Comparison of ENCODE assay signal across 1 cellular context in the genomic region with DNA sequence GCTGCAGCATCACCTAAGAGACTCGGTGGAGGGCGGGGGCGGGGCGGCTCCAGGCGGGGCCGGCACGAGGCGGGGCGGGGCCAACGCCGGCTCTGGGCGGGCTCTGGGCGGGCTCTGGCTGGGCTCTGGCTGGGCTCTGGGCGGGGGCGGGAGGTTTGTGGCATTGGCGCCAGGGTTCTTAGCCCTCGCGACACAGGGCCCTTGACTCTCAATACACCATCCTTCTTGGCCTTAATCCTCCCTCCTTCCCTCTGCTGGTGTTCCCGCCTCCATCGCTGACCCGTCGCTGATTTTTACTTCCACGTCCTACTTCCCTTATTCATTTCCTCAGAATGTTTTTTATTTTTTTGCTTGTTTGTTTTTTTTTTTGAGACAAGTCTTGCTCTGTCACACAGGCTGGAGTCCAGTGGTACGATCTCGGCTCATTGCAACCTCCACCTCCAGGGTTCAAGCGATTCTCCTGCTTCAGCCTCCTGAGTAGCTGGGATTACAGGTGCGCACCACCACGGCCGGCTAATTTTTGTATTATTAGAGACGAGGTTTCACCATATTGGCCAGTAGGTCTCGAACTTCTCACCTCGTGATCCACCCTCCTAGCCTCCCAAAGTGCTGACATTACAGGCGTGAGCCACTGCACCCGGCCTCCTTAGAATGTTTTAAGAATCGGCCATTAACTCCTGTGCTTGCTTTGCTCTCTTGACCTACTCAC.
TF ChIP-seq lines count a peak whose summit lies in the region.

A gene with protein sequence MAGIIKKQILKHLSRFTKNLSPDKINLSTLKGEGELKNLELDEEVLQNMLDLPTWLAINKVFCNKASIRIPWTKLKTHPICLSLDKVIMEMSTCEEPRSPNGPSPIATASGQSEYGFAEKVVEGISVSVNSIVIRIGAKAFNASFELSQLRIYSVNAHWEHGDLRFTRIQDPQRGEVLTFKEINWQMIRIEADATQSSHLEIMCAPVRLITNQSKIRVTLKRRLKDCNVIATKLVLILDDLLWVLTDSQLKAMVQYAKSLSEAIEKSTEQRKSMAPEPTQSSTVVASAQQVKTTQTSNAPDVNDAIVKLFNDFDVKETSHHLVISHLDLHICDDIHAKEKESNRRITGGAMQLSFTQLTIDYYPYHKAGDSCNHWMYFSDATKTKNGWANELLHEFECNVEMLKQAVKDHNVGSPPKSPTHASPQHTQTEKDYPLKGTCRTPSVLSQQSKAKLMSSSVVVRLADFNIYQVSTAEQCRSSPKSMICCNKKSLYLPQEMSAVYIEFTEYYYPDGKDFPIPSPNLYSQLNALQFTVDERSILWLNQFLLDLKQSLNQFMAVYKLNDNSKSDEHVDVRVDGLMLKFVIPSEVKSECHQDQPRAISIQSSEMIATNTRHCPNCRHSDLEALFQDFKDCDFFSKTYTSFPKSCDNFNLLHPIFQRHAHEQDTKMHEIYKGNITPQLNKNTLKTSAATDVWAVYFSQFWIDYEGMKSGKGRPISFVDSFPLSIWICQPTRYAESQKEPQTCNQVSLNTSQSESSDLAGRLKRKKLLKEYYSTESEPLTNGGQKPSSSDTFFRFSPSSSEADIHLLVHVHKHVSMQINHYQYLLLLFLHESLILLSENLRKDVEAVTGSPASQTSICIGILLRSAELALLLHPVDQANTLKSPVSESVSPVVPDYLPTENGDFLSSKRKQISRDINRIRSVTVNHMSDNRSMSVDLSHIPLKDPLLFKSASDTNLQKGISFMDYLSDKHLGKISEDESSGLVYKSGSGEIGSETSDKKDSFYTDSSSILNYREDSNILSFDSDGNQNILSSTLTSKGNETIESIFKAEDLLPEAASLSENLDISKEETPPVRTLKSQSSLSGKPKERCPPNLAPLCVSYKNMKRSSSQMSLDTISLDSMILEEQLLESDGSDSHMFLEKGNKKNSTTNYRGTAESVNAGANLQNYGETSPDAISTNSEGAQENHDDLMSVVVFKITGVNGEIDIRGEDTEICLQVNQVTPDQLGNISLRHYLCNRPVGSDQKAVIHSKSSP (N-terminal part only) (minus strand): TSS at position 24 of the 709 bp plus-strand sequence. CDS start 239 bp downstream, outside the sequence.

TF ChIP-seq in K562, 482 proteins besides CTCF, POLR2A, EP300 and RAD21 (continued from another document and continues in another):
- TF ChIP-seq MAZ (CRISPR knock-in tag; conservative IDR thresholded peaks at IDR 0.05 in 1 of 2, IDR thresholded peaks at IDR 0.05 in 1 of 2), result no peak
- no peak for TF ChIP-seq RBM34 (IDR thresholded peaks at IDR 0.05; ENCODE audit: borderline replicate concordance, insufficient read depth, low read length)
- TF ChIP-seq MGA (IDR thresholded peaks at IDR 0.05), result peak; percentile 43
- no peak for TF ChIP-seq E2F5 (CRISPR knock-in tag; IDR thresholded peaks at IDR 0.05)
- TF ChIP-seq E2F8 (IDR thresholded peaks at IDR 0.05; ENCODE audit: low read depth, partially characterized antibody), result peak; percentile 52
- TF ChIP-seq ZNF830 (CRISPR knock-in tag; IDR thresholded peaks at IDR 0.05), result no peak
- TF ChIP-seq RBM15 (IDR thresholded peaks at IDR 0.05; ENCODE audit: insufficient read depth, low read length), result no peak
- TF ChIP-seq KDM5B (IDR thresholded peaks at IDR 0.05; ENCODE audit: insufficient replicate concordance, low read depth, low read length), result peak; percentile 53
- TF ChIP-seq, protein P1, sequence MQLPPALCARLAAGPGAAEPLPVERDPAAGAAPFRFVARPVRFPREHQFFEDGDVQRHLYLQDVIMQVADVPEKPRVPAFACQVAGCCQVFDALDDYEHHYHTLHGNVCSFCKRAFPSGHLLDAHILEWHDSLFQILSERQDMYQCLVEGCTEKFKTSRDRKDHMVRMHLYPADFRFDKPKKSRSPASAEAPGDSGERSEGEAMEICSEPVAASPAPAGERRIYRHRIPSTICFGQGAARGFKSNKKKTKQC (CRISPR knock-in tag; IDR thresholded peaks at IDR 0.05), result no peak
- TF ChIP-seq FIP1L1 (IDR thresholded peaks at IDR 0.05; ENCODE audit: low read depth, low read length, poor library complexity, severe bottlenecking), result no peak
- TF ChIP-seq, protein P2, sequence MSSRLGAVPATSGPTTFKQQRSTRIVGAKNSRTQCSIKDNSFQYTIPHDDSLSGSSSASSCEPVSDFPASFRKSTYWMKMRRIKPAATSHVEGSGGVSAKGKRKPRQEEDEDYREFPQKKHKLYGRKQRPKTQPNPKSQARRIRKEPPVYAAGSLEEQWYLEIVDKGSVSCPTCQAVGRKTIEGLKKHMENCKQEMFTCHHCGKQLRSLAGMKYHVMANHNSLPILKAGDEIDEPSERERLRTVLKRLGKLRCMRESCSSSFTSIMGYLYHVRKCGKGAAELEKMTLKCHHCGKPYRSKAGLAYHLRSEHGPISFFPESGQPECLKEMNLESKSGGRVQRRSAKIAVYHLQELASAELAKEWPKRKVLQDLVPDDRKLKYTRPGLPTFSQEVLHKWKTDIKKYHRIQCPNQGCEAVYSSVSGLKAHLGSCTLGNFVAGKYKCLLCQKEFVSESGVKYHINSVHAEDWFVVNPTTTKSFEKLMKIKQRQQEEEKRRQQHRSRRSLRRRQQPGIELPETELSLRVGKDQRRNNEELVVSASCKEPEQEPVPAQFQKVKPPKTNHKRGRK (tag; IDR thresholded peaks at IDR 0.05), result 0 out of 2 replicates have a peak, but pooled peaks have one; percentile 47
- TF ChIP-seq BMI1 (IDR thresholded peaks at IDR 0.05; ENCODE audit: low read length), result no peak
- no peak for TF ChIP-seq TCF3 (CRISPR knock-in tag; IDR thresholded peaks at IDR 0.05)
- TF ChIP-seq MAFF (IDR thresholded peaks at IDR 0.05; ENCODE audit: low read length), result no peak
- TF ChIP-seq, protein P3, sequence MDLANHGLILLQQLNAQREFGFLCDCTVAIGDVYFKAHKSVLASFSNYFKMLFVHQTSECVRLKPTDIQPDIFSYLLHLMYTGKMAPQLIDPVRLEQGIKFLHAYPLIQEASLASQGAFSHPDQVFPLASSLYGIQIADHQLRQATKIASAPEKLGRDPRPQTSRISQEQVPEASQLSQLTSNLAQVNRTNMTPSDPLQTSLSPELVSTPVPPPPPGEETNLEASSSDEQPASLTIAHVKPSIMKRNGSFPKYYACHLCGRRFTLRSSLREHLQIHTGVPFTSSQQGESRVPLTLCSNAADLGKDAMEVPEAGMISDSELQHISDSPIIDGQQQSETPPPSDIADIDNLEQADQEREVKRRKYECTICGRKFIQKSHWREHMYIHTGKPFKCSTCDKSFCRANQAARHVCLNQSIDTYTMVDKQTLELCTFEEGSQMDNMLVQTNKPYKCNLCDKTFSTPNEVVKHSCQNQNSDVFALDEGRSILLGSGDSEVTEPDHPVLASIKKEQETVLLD (IDR thresholded peaks at IDR 0.05), result peak; percentile 67; the same call in 1 of the 2 replicates
- 0 out of 2 replicates have a peak, but pooled peaks have one; percentile 37 for TF ChIP-seq THRAP3 (IDR thresholded peaks at IDR 0.05; ENCODE audit: borderline replicate concordance)
